In genomic region chr11:126981635-126982034, GRCh38 we compare ENCODE assay signal across 22 cellular contexts. TPM values are rescaled to one million over a fixed set of nuclear protein-coding genes. Genes with fewer than 3 reads are reported as not detected.
"Had no signal": no experiment of that assay in that cellular context is flagged by ENCODE, and none has a peak within 500 bp of the region (broad histone marks: within the 10 kb centered on the region; RNA-seq: fewer than 3 reads in every experiment).

No MANE protein-coding gene starts in this region.

- H3K4me3 Mint-ChIP-seq: IgD-negative memory B cell had no signal

- DNase-seq: Kasumi-1, MM.1S, NCI-H1092 treated with DMSO at 0.1 percent for 48 hours, NCI-H1436 treated with DMSO at 0.1 percent for 48 hours, NCI-H1694, NCI-H187 treated with DMSO at 0.1 percent for 48 hours, NCI-H2029 treated with DMSO at 0.1 percent for 48 hours, NCI-H2171 treated with DMSO at 0.1 percent for 48 hours, NCI-H345, NCI-H446 treated with DMSO at 0.1 percent for 48 hours, NCI-H510A treated with DMSO at 0.1 percent for 48 hours, NCI-H69, NCI-H774, SHP77 had no signal

- ATAC-seq: K562, Panc1, SK-N-SH treated with all-trans-retinoic acid at 6 μM for 48 hours had no signal

- H3K36me3 Mint-ChIP-seq: IgD-negative memory B cell had no signal

- H3K27ac Mint-ChIP-seq: IgD-negative memory B cell had no signal

- H3K4me3 ChIP-seq: K562 had no signal

- H3K4me2 ChIP-seq: KMS-11 had no signal

- H3K27me3 Mint-ChIP-seq: IgD-negative memory B cell had no signal

- H3K27ac ChIP-seq: HL-60, KMS-11, RWPE1 had no signal

- H3K9ac ChIP-seq: KMS-11 had no signal

RNA-seq across cellular contexts. Expression of gene KIRREL3, which starts 18.9 kb away (rescaled TPM):
- total RNA-seq: SK-MEL-5 had no signal
- polyA plus RNA-seq: IgD-negative memory B cell had no signal
